13 cellular contexts compared by ENCODE assay signal in the genomic region with DNA sequence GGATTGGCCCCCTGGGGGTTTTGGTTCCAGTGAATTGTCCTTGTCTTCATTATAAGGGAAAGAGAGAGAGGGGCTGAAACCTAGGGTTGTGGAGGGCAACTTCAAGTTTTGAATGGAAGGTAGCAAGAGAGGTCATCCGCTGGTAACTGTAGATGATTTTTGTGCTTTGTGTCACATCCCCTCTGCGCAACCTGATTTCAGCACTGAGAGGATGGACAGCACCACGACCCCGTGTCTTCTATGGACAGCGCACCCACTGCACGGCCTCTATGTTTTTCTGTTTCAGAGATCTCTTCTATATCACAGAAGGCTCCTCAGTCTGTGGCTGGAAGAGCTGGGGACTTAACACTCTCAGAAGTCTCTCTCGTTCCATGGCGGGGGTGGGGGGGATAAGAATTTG.
DNase-seq lines count a peak whose midpoint lies in the region; ATAC-seq, FAIRE-seq and TF ChIP-seq lines count a peak whose summit lies in the region.
"Had no signal": no experiment of that assay in that cellular context is flagged by ENCODE, and none has a peak within 500 bp of the region (broad histone marks: within the 10 kb centered on the region; RNA-seq: fewer than 3 reads in every experiment).

No MANE protein-coding gene starts in this region.

- TF ChIP-seq CTCF in breast epithelium (IDR thresholded peaks at IDR 0.05) (no peak), MM.1S (IDR thresholded peaks at IDR 0.05; ENCODE audit: low read length) (no peak), K562 (IDR thresholded peaks at IDR 0.05 in 2 of 3, conservative IDR thresholded peaks at IDR 0.05 in 1 of 3; ENCODE audit: insufficient read depth in 2 of 3, low read depth in 1 of 3, low read length in 3 of 3) (no peak), neural progenitor cell (IDR thresholded peaks at IDR 0.05) (no peak), HFFc6 (IDR thresholded peaks at IDR 0.05) (no peak)

- H3K4me1 ChIP-seq in breast epithelium = no peaks in the 10 kb centered on the region
- H3K4me1 ChIP-seq in MM.1S (ENCODE audit: low read length) = no peaks in the 10 kb centered on the region
- no peaks in the 10 kb centered on the region for H3K4me1 ChIP-seq in K562 (replicated peaks in 1 of 2; ENCODE audit: control insufficient read depth in 2 of 2, insufficient read depth in 2 of 2, low read length in 2 of 2)
- no peaks in the 10 kb centered on the region for H3K4me1 ChIP-seq in neural progenitor cell

- H3K4me3 Mint-ChIP-seq in neural progenitor cell (no peak overlapping the region), HFFc6 (no peak overlapping the region)
- H3K4me3 Mint-ChIP-seq: stimulated activated naive B cell treated with anti-CD40 and anti-IgM and Interleukin-4, amounts not matched to agents 10 μg/mL and 1 μg/mL and 100 μg/mL, for 72 hours had no signal

- H3K9me3 Mint-ChIP-seq in neural progenitor cell = no peaks in the 10 kb centered on the region
- peaks cover 46% of the 10 kb centered on the region for H3K9me3 Mint-ChIP-seq in HFFc6
- H3K9me3 Mint-ChIP-seq: stimulated activated naive B cell treated with anti-CD40 and anti-IgM and Interleukin-4, amounts not matched to agents 10 μg/mL and 1 μg/mL and 100 μg/mL, for 72 hours had no signal

- 3% methylated on average over 8 of the region's 8 CpGs for WGBS in K562 (ENCODE audit: insufficient coverage, low coverage, missing lambda C conversion rate)

- no peak overlapping the region for H3K9ac ChIP-seq in MM.1S (ENCODE audit: low read length)
- H3K9ac ChIP-seq in K562 (ENCODE audit: insufficient read depth in 1 of 2, low read depth in 2 of 2, low read length in 2 of 2) = no peak overlapping the region
- H3K9ac ChIP-seq in neural progenitor cell = no peak overlapping the region

- intact Hi-C loops in breast epithelium (cut with DNase I; ENCODE audit: low total_unique reads) (no loop called here), K562 (cut with micrococcal nuclease) (no loop called here)

- FAIRE-seq in K562 (lab: Jason Lieb, UNC) = peak; percentile 26

- POLR2A ChIA-PET in K562 (lab: Yijun Ruan, JAX) = no interaction called here

- peaks cover 11% of the 10 kb centered on the region for H3K27me3 Mint-ChIP-seq in neural progenitor cell (ENCODE audit: insufficient read depth, low read depth)
- no peaks in the 10 kb centered on the region for H3K27me3 Mint-ChIP-seq in HFFc6 (ENCODE audit: insufficient read depth)

- H3K27ac ChIP-seq in breast epithelium (no peak overlapping the region), MM.1S (ENCODE audit: low read length) (no peak overlapping the region), K562 (ENCODE audit: extremely low read depth, low read depth, low read length) (no peak overlapping the region), neural progenitor cell (no peak overlapping the region)

- H4K20me1 ChIP-seq in MM.1S (ENCODE audit: insufficient read depth, low read length) (no peaks in the 10 kb centered on the region), K562 (replicated peaks; ENCODE audit: control insufficient read depth, insufficient read depth, low read length) (no peaks in the 10 kb centered on the region; the same call in 1 of the 2 replicates), neural progenitor cell (ENCODE audit: low read depth) (peaks cover 9% of the 10 kb centered on the region)

- no peaks in the 10 kb centered on the region for H3K9me2 ChIP-seq in MM.1S (replicated peaks; ENCODE audit: insufficient read depth, low read length)

- no peaks in the 10 kb centered on the region for H3K9me3 ChIP-seq in breast epithelium
- H3K9me3 ChIP-seq in MM.1S (replicated peaks; ENCODE audit: insufficient read depth, low read length) = no peaks in the 10 kb centered on the region
- H3K9me3 ChIP-seq in K562 (replicated peaks; ENCODE audit: control insufficient read depth, insufficient read depth, low read depth, low read length) = no peaks in the 10 kb centered on the region
- H3K9me3 ChIP-seq in neural progenitor cell (ENCODE audit: low read depth) = no peaks in the 10 kb centered on the region

- H3K9me1 ChIP-seq in K562 (ENCODE audit: control insufficient read depth, insufficient read depth, low read length) = no peaks in the 10 kb centered on the region

- no peak overlapping the region for H2AFZ ChIP-seq in MM.1S (ENCODE audit: low read length)
- no peak overlapping the region for H2AFZ ChIP-seq in K562 (ENCODE audit: low read depth, low read length)
- no peak overlapping the region for H2AFZ ChIP-seq in neural progenitor cell (replicated peaks)

- CTCF ChIA-PET in K562 (lab: Yijun Ruan, JAX; ENCODE audit: low intra/inter-chr PET ratio) = no interaction called here

- H3K4me2 ChIP-seq in MM.1S (ENCODE audit: low read depth, low read length) = no peak overlapping the region
- no peak overlapping the region for H3K4me2 ChIP-seq in K562 (ENCODE audit: insufficient read depth, low read length)
- H3K4me2 ChIP-seq in neural progenitor cell = no peak overlapping the region
- H3K4me2 ChIP-seq: smooth muscle cell had no signal

- H3K27me3 ChIP-seq in breast epithelium (peaks cover 0 to 6% of the 10 kb centered on the region in 2 donors), MM.1S (replicated peaks; ENCODE audit: insufficient read depth, low read length) (no peaks in the 10 kb centered on the region), K562 (ENCODE audit: control insufficient read depth in 2 of 2, insufficient read depth in 2 of 2, low read length in 2 of 2) (no peaks in the 10 kb centered on the region), neural progenitor cell (peaks cover 71% of the 10 kb centered on the region)

- no peaks in the 10 kb centered on the region for H3K36me3 ChIP-seq in breast epithelium
- H3K36me3 ChIP-seq in MM.1S (replicated peaks; ENCODE audit: insufficient read depth, low read length) = no peaks in the 10 kb centered on the region
- no peaks in the 10 kb centered on the region for H3K36me3 ChIP-seq in K562 (ENCODE audit: control insufficient read depth, insufficient read depth, low read length)
- H3K36me3 ChIP-seq in neural progenitor cell = no peaks in the 10 kb centered on the region

- no peak overlapping the region for H3K4me3 ChIP-seq in breast epithelium
- no peak overlapping the region for H3K4me3 ChIP-seq in MM.1S (ENCODE audit: low read length)
- H3K4me3 ChIP-seq in K562 = no peak overlapping the region
- no peak overlapping the region for H3K4me3 ChIP-seq in neural progenitor cell
- H3K4me3 ChIP-seq: smooth muscle cell had no signal

- no peak for TF ChIP-seq EP300 in K562 (IDR thresholded peaks at IDR 0.05; ENCODE audit: low read length)

- H3K36me3 Mint-ChIP-seq in neural progenitor cell = no peaks in the 10 kb centered on the region
- peaks cover 5% of the 10 kb centered on the region; the same call in 1 of the 2 replicates for H3K36me3 Mint-ChIP-seq in HFFc6 (ENCODE audit: low read depth)
- H3K36me3 Mint-ChIP-seq: stimulated activated naive B cell treated with anti-CD40 and anti-IgM and Interleukin-4, amounts not matched to agents 10 μg/mL and 1 μg/mL and 100 μg/mL, for 72 hours had no signal

- H3K79me2 ChIP-seq in MM.1S (ENCODE audit: low read length) (no peaks in the 10 kb centered on the region), K562 (ENCODE audit: control insufficient read depth, insufficient read depth, low read length) (no peaks in the 10 kb centered on the region), neural progenitor cell (ENCODE audit: low read depth) (no peaks in the 10 kb centered on the region)

- in situ Hi-C loops in T47D (cut with HindIII; ENCODE audit: low pct_unique_long_range_greater_than_20kb, low sequenced_read_pairs) (no loop called here), K562 (cut with MboI) (no loop called here)

- DNase-seq in T47D (ENCODE audit: low read depth in 1 of 2, low spot score in 1 of 2) = peak; percentile 39 to 69
- no peak for DNase-seq in breast epithelium (ENCODE audit: low spot score in 2 of 2)
- peak; percentile 5 for DNase-seq in MM.1S
- DNase-seq in K562 (ENCODE audit: extremely low read depth in 1 of 4, low spot score in 3 of 4) = peak; percentile 25 to 66 (median 42)
- peak; percentile 78 for DNase-seq in neural progenitor cell (ENCODE audit: low spot score)
- no peak for DNase-seq in NCI-H510A (lab: John Stamatoyannopoulos, UW)
- no peak for DNase-seq in HFFc6
- DNase-seq: effector CD8-positive, alpha-beta T cell; SHP77; stimulated activated naive B cell treated with anti-CD40 and anti-IgM and Interleukin-4, amounts not matched to agents 10 μg/mL and 1 μg/mL and 100 μg/mL, for 72 hours had no signal

- no peaks in the 10 kb centered on the region for H3F3A ChIP-seq in MM.1S (ENCODE audit: insufficient read depth, low read length)
- H3F3A ChIP-seq in neural progenitor cell (ENCODE audit: low read depth) = no peaks in the 10 kb centered on the region

- H3K4me1 Mint-ChIP-seq in neural progenitor cell (no peaks in the 10 kb centered on the region), HFFc6 (ENCODE audit: low read depth) (no peaks in the 10 kb centered on the region)
- H3K4me1 Mint-ChIP-seq: stimulated activated naive B cell treated with anti-CD40 and anti-IgM and Interleukin-4, amounts not matched to agents 10 μg/mL and 1 μg/mL and 100 μg/mL, for 72 hours had no signal

- BruUV-seq in K562 (replicated peaks; lab: Mats Ljungman, UMichigan) = no TSS peak

- ATAC-seq in K562 (peak; percentile 85), HG02588 (IDR thresholded peaks at IDR 0.05; ENCODE audit: unreplicated experiment) (no peak)
- ATAC-seq: activated CD4-positive, CD25-positive, alpha-beta regulatory T cell treated with anti-CD3 and anti-CD28 coated beads, Interleukin-2, amount 50 U/mL, for 24 hours; stimulated activated naive B cell treated with anti-CD40 and anti-IgM and Interleukin-4, amounts not matched to agents 10 μg/mL and 1 μg/mL and 100 μg/mL, for 72 hours had no signal

- H3K27ac Mint-ChIP-seq in neural progenitor cell = no peak overlapping the region
- H3K27ac Mint-ChIP-seq in HFFc6 = no peak overlapping the region
- H3K27ac Mint-ChIP-seq: stimulated activated naive B cell treated with anti-CD40 and anti-IgM and Interleukin-4, amounts not matched to agents 10 μg/mL and 1 μg/mL and 100 μg/mL, for 72 hours had no signal

- no peak for TF ChIP-seq POLR2A in breast epithelium (IDR thresholded peaks at IDR 0.05)
- TF ChIP-seq POLR2A in K562 (conservative IDR thresholded peaks at IDR 0.05) = no peak

- no peak for TF ChIP-seq RAD21 in K562 (CRISPR knock-in tag; conservative IDR thresholded peaks at IDR 0.05 in 1 of 2, IDR thresholded peaks at IDR 0.05 in 1 of 2)

TF ChIP-seq in K562, 482 proteins besides CTCF, POLR2A, EP300 and RAD21 (continues in another document):
- peak; percentile 31; the same call in 1 of the 2 replicates for TF ChIP-seq CREM (IDR thresholded peaks at IDR 0.05; ENCODE audit: low read depth)

Comparison
In these comparisons a context has a peak if more than half of its experiments do, and no peak if none do; other contexts are left out.
1. DNase-seq: peak in T47D (2 of 2), MM.1S (single experiment), K562 (4 of 4) and neural progenitor cell (single experiment); none in breast epithelium (0 of 2), NCI-H510A (single experiment) and HFFc6 (single experiment).